In the genomic region with DNA sequence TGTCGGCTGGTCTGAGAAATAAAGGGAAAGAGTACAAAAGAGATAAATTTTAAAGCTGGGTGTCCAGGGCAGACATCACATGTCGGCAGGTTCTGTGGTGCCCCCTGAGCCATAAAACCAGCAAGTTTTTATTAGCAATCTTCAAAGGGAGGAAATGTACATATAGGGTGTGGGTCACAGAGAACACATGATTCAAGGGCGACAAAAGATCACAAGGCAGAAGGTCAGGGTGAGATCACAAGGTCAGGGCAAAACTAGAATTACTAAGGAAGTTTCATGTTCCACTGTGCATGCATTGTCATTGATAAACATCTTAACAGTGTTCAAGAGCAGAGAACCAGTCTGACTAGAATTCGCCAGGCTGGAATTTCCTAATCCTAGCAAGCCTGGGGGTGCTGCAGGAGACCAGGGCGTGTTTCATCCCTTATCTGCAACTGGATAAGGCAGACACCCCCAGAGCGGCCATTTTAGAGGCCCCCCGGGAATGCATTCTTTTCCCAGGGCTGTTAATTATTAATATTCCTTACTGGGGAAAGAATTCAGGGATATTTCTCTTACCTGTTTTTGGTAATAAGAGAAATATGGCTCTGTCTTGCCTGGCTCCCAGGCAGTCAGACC, we compare ENCODE assay signal across 8 cellular contexts. TPM values are rescaled to one million over a fixed set of nuclear protein-coding genes. Genes with fewer than 3 reads are reported as not detected.
DNase-seq lines count a peak whose midpoint lies in the region; ATAC-seq and TF ChIP-seq lines count a peak whose summit lies in the region.
"Not testable (repeated sequence)": the region's sequence is repeated elsewhere in the genome, so short reads cannot be mapped to it uniquely, and the experiment has no call there.
"Had no signal": no experiment of that assay in that cellular context is flagged by ENCODE, and none has a peak within 500 bp of the region (broad histone marks: within the 10 kb centered on the region; RNA-seq: fewer than 3 reads in every experiment).

No MANE protein-coding gene starts in this region.

- not testable (repeated sequence) for H3K9me2 ChIP-seq in OCI-LY1 (ENCODE audit: low read depth, low read length)

- not testable (repeated sequence) for H3K27ac ChIP-seq in H9 (ENCODE audit: insufficient read length, low read depth, low read length)
- peak overlapping the region; percentile 39 for H3K27ac ChIP-seq in OCI-LY1 (ENCODE audit: low read depth, low read length, poor library complexity, severe bottlenecking)

- H2AK5ac ChIP-seq in H9 (ENCODE audit: insufficient read length, low read length), result not testable (repeated sequence)

- not testable (repeated sequence) for H3K9ac ChIP-seq in H9 (ENCODE audit: extremely low read depth, insufficient read length, low read length); OCI-LY1 (ENCODE audit: low read length)

- H3K4me2 ChIP-seq in H9 (ENCODE audit: insufficient read depth, insufficient read length, low read length); OCI-LY1 (ENCODE audit: low read length): not testable (repeated sequence)

- CTCF ChIA-PET in activated CD8-positive, alpha-beta memory T cell treated with anti-CD3 and anti-CD28 coated beads, Interleukin-2, amount 10 ng/mL, durations not matched to agents 7 days and 5 days (lab: Charles Lee), result not testable (repeated sequence)

- peaks cover 0 to 14% (median 9%) of the 10 kb centered on the region in 3 experiments; a peak in 4 of 7 replicates for H3K36me3 Mint-ChIP-seq in H9 (ENCODE audit: insufficient read depth in 1 of 3, low read depth in 3 of 3)
- H3K36me3 Mint-ChIP-seq in activated CD8-positive, alpha-beta memory T cell treated with anti-CD3 and anti-CD28 coated beads, Interleukin-2, amount 10 ng/mL, durations not matched to agents 7 days and 5 days, result peaks cover 68% of the 10 kb centered on the region

- peak; percentile 72 for DNase-seq in DMS53 (lab: John Stamatoyannopoulos, UW)
- not testable (repeated sequence) for DNase-seq in H9
- peak; percentile 22 for DNase-seq in activated CD8-positive, alpha-beta memory T cell treated with anti-CD3 and anti-CD28 coated beads, Interleukin-2, amount 10 ng/mL, durations not matched to agents 7 days and 5 days
- DNase-seq in epithelial cell of esophagus (ENCODE audit: low read depth), result peak; percentile 47
- DNase-seq in mucosa of gallbladder (ENCODE audit: low spot score), result peak; percentile 26
- DNase-seq in stimulated activated CD8-positive, alpha-beta memory T cell treated with anti-CD3 and anti-CD28 coated beads, Interleukin-4, amount 100 ng/mL, for 48 hours, result peak; percentile 12

- not testable (repeated sequence) for H2BK12ac ChIP-seq in H9 (ENCODE audit: insufficient read length, low read depth, low read length)

- H3K23ac ChIP-seq in H9 (ENCODE audit: insufficient read length, low read depth, low read length), result not testable (repeated sequence)

- ATAC-seq in activated CD8-positive, alpha-beta memory T cell treated with anti-CD3 and anti-CD28 coated beads, Interleukin-2, amount 10 ng/mL, durations not matched to agents 7 days and 5 days, result not testable (repeated sequence)

- H3F3A ChIP-seq in OCI-LY1 (ENCODE audit: insufficient read depth, low read length), result not testable (repeated sequence)

- not testable (repeated sequence) for H4K91ac ChIP-seq in H9 (ENCODE audit: insufficient read length, low read depth, low read length)

- no CpG with 5 or more reads among the region's 7 CpGs for WGBS in H9 (ENCODE audit: extremely low coverage, insufficient read length, low lambda C conversion rate)

- not testable (repeated sequence) for H3T11ph ChIP-seq in H9 (ENCODE audit: low read length)

- H3K9me3 ChIP-seq in H9 (ENCODE audit: control insufficient read depth, low read depth, low read length); OCI-LY1 (ENCODE audit: low read length): not testable (repeated sequence)

- H3K79me2 ChIP-seq in H9 (ENCODE audit: insufficient read depth, low read length); OCI-LY1 (ENCODE audit: insufficient read depth, low read length): not testable (repeated sequence)

- peak overlapping the region in 2 of 3 experiments; percentile 26 to 65; a peak in 2 of 7 replicates for H3K27ac Mint-ChIP-seq in H9
- H3K27ac Mint-ChIP-seq in activated CD8-positive, alpha-beta memory T cell treated with anti-CD3 and anti-CD28 coated beads, Interleukin-2, amount 10 ng/mL, durations not matched to agents 7 days and 5 days, result not testable (repeated sequence)

- H4K8ac ChIP-seq in H9 (replicated peaks; ENCODE audit: insufficient read length, low read depth, low read length), result not testable (repeated sequence)

- TF ChIP-seq CTCF in H9 (conservative IDR thresholded peaks at IDR 0.05); OCI-LY1 (IDR thresholded peaks at IDR 0.05; ENCODE audit: low read length); epithelial cell of esophagus (IDR thresholded peaks at IDR 0.05; ENCODE audit: insufficient read depth, low read depth, low read length, missing control alignments): not testable (repeated sequence)

- H2BK20ac ChIP-seq in H9 (ENCODE audit: low read depth, low read length, poor library complexity, severe bottlenecking), result not testable (repeated sequence)

- not testable (repeated sequence) for H3K4me1 ChIP-seq in H9 (ENCODE audit: insufficient read depth, low read length)
- peaks cover 23% of the 10 kb centered on the region for H3K4me1 ChIP-seq in OCI-LY1 (ENCODE audit: insufficient read depth, low read length, severe bottlenecking)

- not testable (repeated sequence) for H3K4me1 Mint-ChIP-seq in H9; activated CD8-positive, alpha-beta memory T cell treated with anti-CD3 and anti-CD28 coated beads, Interleukin-2, amount 10 ng/mL, durations not matched to agents 7 days and 5 days

- not testable (repeated sequence) for H2BK15ac ChIP-seq in H9 (ENCODE audit: low read depth, low read length)

- not testable (repeated sequence) for H2BK5ac ChIP-seq in H9 (ENCODE audit: insufficient read length, low read length)

- not testable (repeated sequence) for H2AFZ ChIP-seq in H9 (ENCODE audit: low read length); OCI-LY1 (ENCODE audit: low read length)

- H3K4ac ChIP-seq in H9 (ENCODE audit: low read depth, low read length), result not testable (repeated sequence)

- peaks cover 22% of the 10 kb centered on the region in 2 experiments for H3K9me3 Mint-ChIP-seq in H9
- H3K9me3 Mint-ChIP-seq in activated CD8-positive, alpha-beta memory T cell treated with anti-CD3 and anti-CD28 coated beads, Interleukin-2, amount 10 ng/mL, durations not matched to agents 7 days and 5 days (ENCODE audit: low read depth), result not testable (repeated sequence)

- not testable (repeated sequence) for H4K5ac ChIP-seq in H9 (ENCODE audit: insufficient read length, low read depth, low read length)

- H3K56ac ChIP-seq in H9 (ENCODE audit: insufficient read length, low read depth, low read length), result not testable (repeated sequence)

- not testable (repeated sequence) for H4K20me1 ChIP-seq in H9 (ENCODE audit: control insufficient read depth, insufficient read depth, insufficient read length); OCI-LY1 (ENCODE audit: insufficient read depth, low read length)

- not testable (repeated sequence) for H3K27me3 ChIP-seq in H9 (ENCODE audit: insufficient read depth, low read length); OCI-LY1 (ENCODE audit: insufficient read depth, low read length)

- not testable (repeated sequence) for H3K23me2 ChIP-seq in H9 (ENCODE audit: insufficient read length, low read depth, low read length, poor library complexity, severe bottlenecking)

- H3K14ac ChIP-seq in H9 (ENCODE audit: insufficient read depth, low read length), result not testable (repeated sequence)

- H3K4me3 Mint-ChIP-seq in H9; activated CD8-positive, alpha-beta memory T cell treated with anti-CD3 and anti-CD28 coated beads, Interleukin-2, amount 10 ng/mL, durations not matched to agents 7 days and 5 days: not testable (repeated sequence)

- not testable (repeated sequence) for H2BK120ac ChIP-seq in H9 (ENCODE audit: low read depth, low read length, poor library complexity, severe bottlenecking)

- H3K18ac ChIP-seq in H9 (ENCODE audit: insufficient read length, low read depth, low read length), result not testable (repeated sequence)

- not testable (repeated sequence) for H3K79me1 ChIP-seq in H9 (ENCODE audit: insufficient read depth, low read depth, low read length, poor library complexity, severe bottlenecking)

- H3K36me3 ChIP-seq in OCI-LY1 (ENCODE audit: insufficient read depth, low read length), result not testable (repeated sequence)

- H3K27me3 Mint-ChIP-seq in H9 (ENCODE audit: low read depth), result peaks cover 33% of the 10 kb centered on the region
- H3K27me3 Mint-ChIP-seq in activated CD8-positive, alpha-beta memory T cell treated with anti-CD3 and anti-CD28 coated beads, Interleukin-2, amount 10 ng/mL, durations not matched to agents 7 days and 5 days, result not testable (repeated sequence)

- not testable (repeated sequence) for H3K4me3 ChIP-seq in OCI-LY1 (ENCODE audit: low read depth, low read length, poor library complexity, severe bottlenecking); epithelial cell of esophagus (ENCODE audit: low read length)

RNA-seq across cellular contexts. Expression of gene OAS3, which starts 11.7 kb away (rescaled TPM):
- 0.70 and 0.81 TPM in 2 replicates for total RNA-seq in H9 (2021)
- 100 to 1,000 TPM; 290 to 394 TPM for total RNA-seq in activated CD8-positive, alpha-beta memory T cell treated with anti-CD3 and anti-CD28 coated beads, Interleukin-2, amount 10 ng/mL, durations not matched to agents 7 days and 5 days
- 11.9 TPM for total RNA-seq in mucosa of gallbladder

RNA-seq across cellular contexts. Expression of gene OAS1, which starts 19.8 kb away (rescaled TPM):
- 0.20 TPM in 1 of 2 replicates, not detected in the other for total RNA-seq in H9 (2021)
- total RNA-seq in activated CD8-positive, alpha-beta memory T cell treated with anti-CD3 and anti-CD28 coated beads, Interleukin-2, amount 10 ng/mL, durations not matched to agents 7 days and 5 days, result 100 to 1,000 TPM; 161 to 292 TPM
- 27.9 TPM for total RNA-seq in mucosa of gallbladder
- total RNA-seq: G401 had no signal

RNA-seq across cellular contexts. Expression of gene OAS2, which starts 51.8 kb away (rescaled TPM):
- not detected in 2 replicates for total RNA-seq in H9 (2021)
- 100 to 1,000 TPM; 276 to 383 TPM for total RNA-seq in activated CD8-positive, alpha-beta memory T cell treated with anti-CD3 and anti-CD28 coated beads, Interleukin-2, amount 10 ng/mL, durations not matched to agents 7 days and 5 days
- 5.8 TPM for total RNA-seq in mucosa of gallbladder
- total RNA-seq: G401 had no signal

Comparison
In these comparisons a context has a peak if more than half of its experiments do, and no peak if none do; other contexts are left out.
1. RNA of gene OAS3, which starts 11.7 kb away (total RNA-seq): 290 to 394 TPM in activated CD8-positive, alpha-beta memory T cell treated with anti-CD3 and anti-CD28 coated beads, Interleukin-2, amount 10 ng/mL, durations not matched to agents 7 days and 5 days; 11.9 TPM in mucosa of gallbladder (single experiment) and 0.70 to 0.81 TPM in H9; every median in the first group is over 10 times any median in the second.
2. RNA of gene OAS1, which starts 19.8 kb away (total RNA-seq): 161 to 292 TPM in activated CD8-positive, alpha-beta memory T cell treated with anti-CD3 and anti-CD28 coated beads, Interleukin-2, amount 10 ng/mL, durations not matched to agents 7 days and 5 days and 27.9 TPM in mucosa of gallbladder (single experiment); 0.20 TPM in H9; every median in the first group is over 10 times any median in the second.
3. RNA of gene OAS2, which starts 51.8 kb away (total RNA-seq): 276 to 383 TPM in activated CD8-positive, alpha-beta memory T cell treated with anti-CD3 and anti-CD28 coated beads, Interleukin-2, amount 10 ng/mL, durations not matched to agents 7 days and 5 days; 5.8 TPM in mucosa of gallbladder (single experiment) and not detected in H9; every median in the first group is over 10 times any median in the second.